In the genomic region with DNA sequence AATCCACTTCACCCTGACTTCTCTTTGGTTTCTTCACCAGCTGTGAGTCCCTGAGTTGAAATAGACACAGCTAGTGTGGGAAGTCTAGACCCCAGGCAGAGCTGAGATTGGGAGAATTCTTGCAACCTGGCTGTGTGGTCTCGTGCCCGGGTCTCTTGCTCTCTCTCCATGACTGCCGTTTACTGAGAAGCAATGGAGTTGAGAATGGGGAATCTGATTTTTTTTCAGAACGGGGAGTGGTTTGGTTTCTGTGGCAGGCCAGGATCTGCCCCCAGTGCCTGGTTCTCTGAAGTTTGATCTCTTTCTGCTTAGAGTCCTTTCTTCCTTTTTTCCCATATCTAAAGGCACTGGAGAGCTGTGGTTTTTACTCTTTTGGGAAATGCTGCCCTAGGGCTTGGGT, we compare ENCODE assay signal across 1 cellular context.
TF ChIP-seq lines count a peak whose summit lies in the region.

No MANE protein-coding gene starts in this region.

TF ChIP-seq in H1, 55 proteins besides CTCF, POLR2A, EP300 and RAD21:
- TF ChIP-seq EZH2 (IDR thresholded peaks at IDR 0.05; ENCODE audit: low read depth, low read length, severe bottlenecking) (no peak), BCL11A (IDR thresholded peaks at IDR 0.05; ENCODE audit: low read depth in 2 of 2, low read length in 2 of 2) (no peak), YY1 (IDR thresholded peaks at IDR 0.05; ENCODE audit: low read depth, low read length) (no peak), CHD1 (IDR thresholded peaks at IDR 0.05; ENCODE audit: low read depth, low read length) (no peak)
